1 cellular context compared by ENCODE assay signal in genomic region chr14:35342160-35343010, GRCh38.
TF ChIP-seq lines count a peak whose summit lies in the region.

No MANE protein-coding gene starts in this region.

TF ChIP-seq in HepG2, 621 proteins besides CTCF, POLR2A, EP300 and RAD21 (continued from another document and continues in another):
- TF ChIP-seq BCL6 (CRISPR knock-in tag; IDR thresholded peaks at IDR 0.05), result peak; percentile 87
- peak; percentile 95; the same call in 1 of the 2 replicates for TF ChIP-seq ZNF598 (CRISPR knock-in tag; IDR thresholded peaks at IDR 0.05; ENCODE audit: borderline replicate concordance)
- peak; percentile 84 for TF ChIP-seq PREB (CRISPR knock-in tag; IDR thresholded peaks at IDR 0.05)
- no peak for TF ChIP-seq MIXL1 (CRISPR knock-in tag; IDR thresholded peaks at IDR 0.05)
- peak; percentile 39; the same call in 1 of the 2 replicates for TF ChIP-seq SIN3A (IDR thresholded peaks at IDR 0.05; ENCODE audit: borderline replicate concordance, low read depth, low read length)
- TF ChIP-seq ZNF572 (CRISPR knock-in tag; IDR thresholded peaks at IDR 0.05), result no peak
- peak; percentile 28; the same call in 1 of the 2 replicates for TF ChIP-seq TFDP1 (CRISPR knock-in tag; IDR thresholded peaks at IDR 0.05; ENCODE audit: borderline replicate concordance)
- 0 out of 2 replicates have a peak, but pooled peaks have one; percentile 16 for TF ChIP-seq ZBTB34 (CRISPR knock-in tag; IDR thresholded peaks at IDR 0.05)
- TF ChIP-seq HOMEZ (CRISPR knock-in tag; IDR thresholded peaks at IDR 0.05; ENCODE audit: low read depth), result no peak; the same call in 1 of the 2 replicates
- peak; percentile 98 for TF ChIP-seq ZFP90 (CRISPR knock-in tag; IDR thresholded peaks at IDR 0.05; ENCODE audit: borderline replicate concordance)
- TF ChIP-seq ZNF138 (CRISPR knock-in tag; IDR thresholded peaks at IDR 0.05; ENCODE audit: low read depth), result no peak
- no peak for TF ChIP-seq ZNF446 (CRISPR knock-in tag; IDR thresholded peaks at IDR 0.05)
- TF ChIP-seq IKZF1 (IDR thresholded peaks at IDR 0.05), result no peak
- TF ChIP-seq ZNF275 (CRISPR knock-in tag; IDR thresholded peaks at IDR 0.05; ENCODE audit: borderline replicate concordance), result peak; percentile 34; the same call in 1 of the 2 replicates
- no peak for TF ChIP-seq ARID4A (CRISPR knock-in tag; IDR thresholded peaks at IDR 0.05; ENCODE audit: borderline replicate concordance)
- peak; percentile 40; the same call in 1 of the 2 replicates for TF ChIP-seq TBX3 (IDR thresholded peaks at IDR 0.05; ENCODE audit: borderline replicate concordance)
- no peak for TF ChIP-seq ZNF772 (CRISPR knock-in tag; IDR thresholded peaks at IDR 0.05)
- peak; percentile 70; the same call in 1 of the 2 replicates for TF ChIP-seq ZNF766 (CRISPR knock-in tag; IDR thresholded peaks at IDR 0.05; ENCODE audit: borderline replicate concordance)
- peak; percentile 93; the same call in 1 of the 2 replicates for TF ChIP-seq ZNF230 (CRISPR knock-in tag; IDR thresholded peaks at IDR 0.05)
- TF ChIP-seq POLR2AphosphoS2 (IDR thresholded peaks at IDR 0.05; ENCODE audit: low read depth, low read length), result no peak
- 0 out of 2 replicates have a peak, but pooled peaks have one; percentile 27 for TF ChIP-seq TOPORS (CRISPR knock-in tag; IDR thresholded peaks at IDR 0.05)
- no peak for TF ChIP-seq ATF1 (CRISPR knock-in tag; IDR thresholded peaks at IDR 0.05)
- TF ChIP-seq SYNCRIP (IDR thresholded peaks at IDR 0.05; ENCODE audit: insufficient read depth, low read depth, low read length), result no peak
- 0 out of 2 replicates have a peak, but pooled peaks have one; percentile 70 for TF ChIP-seq DMTF1 (CRISPR knock-in tag; IDR thresholded peaks at IDR 0.05)
- TF ChIP-seq ZNF792 (CRISPR knock-in tag; IDR thresholded peaks at IDR 0.05), result no peak
- no peak for TF ChIP-seq STAT6 (CRISPR knock-in tag; IDR thresholded peaks at IDR 0.05; ENCODE audit: borderline replicate concordance)
- no peak for TF ChIP-seq HMG20B (CRISPR knock-in tag; conservative IDR thresholded peaks at IDR 0.05)
- TF ChIP-seq FOXA3 (CRISPR knock-in tag; IDR thresholded peaks at IDR 0.05), result peak; percentile 25; the same call in 1 of the 2 replicates
- TF ChIP-seq DZIP1 (CRISPR knock-in tag; IDR thresholded peaks at IDR 0.05), result no peak
- TF ChIP-seq FUBP1 (CRISPR knock-in tag; IDR thresholded peaks at IDR 0.05; ENCODE audit: borderline replicate concordance), result peak; percentile 65; the same call in 1 of the 2 replicates
- peak in 1 of 2 experiments; percentile 45; a peak in 2 of 4 replicates for TF ChIP-seq HMGXB4 (CRISPR knock-in tag; IDR thresholded peaks at IDR 0.05; ENCODE audit: borderline replicate concordance in 1 of 2, low read depth in 1 of 2)
